Comparison of ENCODE assay signal across 38 cellular contexts in the genomic region with DNA sequence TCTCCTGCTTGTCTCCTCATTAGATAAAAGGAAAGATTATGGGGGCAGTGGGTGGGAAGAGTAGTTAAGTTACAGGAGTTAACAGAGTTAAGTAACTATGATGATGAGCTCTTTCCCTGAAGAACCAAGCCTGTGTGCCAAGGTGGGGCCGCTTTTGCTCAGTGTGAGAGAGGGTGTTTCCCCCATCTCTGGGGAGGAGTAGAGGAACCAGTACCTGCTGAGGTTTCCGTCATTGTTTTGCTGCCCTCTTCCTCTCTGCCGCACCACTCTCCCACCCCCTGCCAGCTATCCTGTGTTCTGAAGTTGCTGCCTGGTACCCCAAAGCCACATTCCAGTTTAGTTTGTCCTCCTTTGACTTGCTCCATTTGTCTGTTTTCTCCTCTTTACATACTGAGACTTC. TPM values are rescaled to one million over a fixed set of nuclear protein-coding genes. Genes with fewer than 3 reads are reported as not detected.
"Had no signal": no experiment of that assay in that cellular context is flagged by ENCODE, and none has a peak within 500 bp of the region (broad histone marks: within the 10 kb centered on the region; RNA-seq: fewer than 3 reads in every experiment).

No MANE protein-coding gene starts in this region.

- H3K4me3 ChIP-seq: ascending aorta, cardiac muscle cell had no signal

- H3K4me1 Mint-ChIP-seq: activated B cell treated with CpG ODN at 0.5 μM for 24 hours; activated CD4-positive, alpha-beta T cell treated with anti-CD3 and anti-CD28 coated beads, Interleukin-2, amount 10 ng/mL, durations not matched to agents 24 days and 14 days; activated naive CD4-positive, alpha-beta T cell treated with anti-CD3 and anti-CD28 coated beads, Interleukin-2, amount 50 U/mL, for 24 hours; activated naive CD8-positive, alpha-beta T cell treated with anti-CD3 and anti-CD28 coated beads, Interleukin-2, amount 10 ng/mL, durations not matched to agents 7 days and 5 days; activated naive CD8-positive, alpha-beta T cell treated with anti-CD3 and anti-CD28 coated beads, Interleukin-2, amount 50 U/mL, for 24 hours; brain; central memory CD8-positive, alpha-beta T cell had no signal

- ATAC-seq: activated CD8-positive, alpha-beta T cell treated with anti-CD3 and anti-CD28 coated beads for 36 hours; activated naive CD8-positive, alpha-beta T cell treated with anti-CD3 and anti-CD28 coated beads, Interleukin-2, amount 50 U/mL, for 24 hours had no signal

- H3K36me3 ChIP-seq: ascending aorta, cardiac muscle cell had no signal

- H3K27me3 ChIP-seq: ascending aorta had no signal

- H3K27ac Mint-ChIP-seq: activated B cell treated with CpG ODN at 0.5 μM for 24 hours; activated CD4-positive, alpha-beta memory T cell treated with anti-CD3 and anti-CD28 coated beads for 36 hours; activated CD4-positive, alpha-beta T cell treated with anti-CD3 and anti-CD28 coated beads, Interleukin-2, amount 10 ng/mL, durations not matched to agents 24 days and 14 days; activated CD8-positive, alpha-beta T cell treated with anti-CD3 and anti-CD28 coated beads for 36 hours; activated naive CD4-positive, alpha-beta T cell treated with anti-CD3 and anti-CD28 coated beads, Interleukin-2, amount 50 U/mL, for 24 hours; activated naive CD8-positive, alpha-beta T cell; activated naive CD8-positive, alpha-beta T cell treated with anti-CD3 and anti-CD28 coated beads, Interleukin-2, amount 10 ng/mL, durations not matched to agents 7 days and 5 days; activated naive CD8-positive, alpha-beta T cell treated with anti-CD3 and anti-CD28 coated beads, Interleukin-2, amount 50 U/mL, for 24 hours; activated T-helper 2 cell treated with anti-CD3 and anti-CD28 coated beads, Interferon-gamma antibody, Interleukin-2, Interleukin-4, amounts not matched to agents 10 μg/mL and 5 μg/mL and 100 μg/mL, durations not matched to agents 14 hours and 24 hours and 36 hours; brain; T-helper 1 cell treated with Interleukin-12 subunit alpha and Interleukin-12 subunit beta and Interleukin-4 antibody, amounts not matched to agents 30 μg/mL and 1 μg/mL, for 36 hours; T-helper 2 cell treated with Interferon-gamma antibody and Interleukin-4, amounts not matched to agents 5 μg/mL and 100 μg/mL, for 36 hours had no signal

- H3K9me3 ChIP-seq: ascending aorta had no signal

- H3K4me3 Mint-ChIP-seq: activated B cell treated with CpG ODN at 0.5 μM for 24 hours; activated CD4-positive, alpha-beta memory T cell treated with anti-CD3 and anti-CD28 coated beads for 36 hours; activated CD4-positive, alpha-beta T cell treated with anti-CD3 and anti-CD28 coated beads, Interleukin-2, amount 10 ng/mL, durations not matched to agents 24 days and 14 days; activated CD8-positive, alpha-beta T cell treated with anti-CD3 and anti-CD28 coated beads for 36 hours; activated naive CD4-positive, alpha-beta T cell treated with anti-CD3 and anti-CD28 coated beads, Interleukin-2, amount 50 U/mL, for 24 hours; activated naive CD8-positive, alpha-beta T cell; activated naive CD8-positive, alpha-beta T cell treated with anti-CD3 and anti-CD28 coated beads, Interleukin-2, amount 10 ng/mL, durations not matched to agents 7 days and 5 days; activated naive CD8-positive, alpha-beta T cell treated with anti-CD3 and anti-CD28 coated beads, Interleukin-2, amount 50 U/mL, for 24 hours; brain; central memory CD8-positive, alpha-beta T cell; T-helper 1 cell treated with Interleukin-12 subunit alpha and Interleukin-12 subunit beta and Interleukin-4 antibody, amounts not matched to agents 30 μg/mL and 1 μg/mL, for 36 hours; T-helper 2 cell treated with Interferon-gamma antibody and Interleukin-4, amounts not matched to agents 5 μg/mL and 100 μg/mL, for 36 hours had no signal

- H3K4me1 ChIP-seq: ascending aorta had no signal

- H3K27ac ChIP-seq: ascending aorta, cardiac muscle cell, VCaP had no signal

- H3K36me3 Mint-ChIP-seq: activated CD4-positive, alpha-beta memory T cell treated with anti-CD3 and anti-CD28 coated beads for 36 hours; activated naive CD8-positive, alpha-beta T cell; activated naive CD8-positive, alpha-beta T cell treated with anti-CD3 and anti-CD28 coated beads, Interleukin-2, amount 10 ng/mL, durations not matched to agents 7 days and 5 days; brain had no signal

- H3K9me3 Mint-ChIP-seq: activated B cell treated with CpG ODN at 0.5 μM for 24 hours; activated CD4-positive, alpha-beta memory T cell treated with anti-CD3 and anti-CD28 coated beads for 36 hours; activated CD4-positive, alpha-beta T cell treated with anti-CD3 and anti-CD28 coated beads, Interleukin-2, amount 10 ng/mL, durations not matched to agents 24 days and 14 days; activated CD8-positive, alpha-beta T cell treated with anti-CD3 and anti-CD28 coated beads for 36 hours; activated naive CD4-positive, alpha-beta T cell treated with anti-CD3 and anti-CD28 coated beads, Interleukin-2, amount 50 U/mL, for 24 hours; activated naive CD8-positive, alpha-beta T cell treated with anti-CD3 and anti-CD28 coated beads, Interleukin-2, amount 10 ng/mL, durations not matched to agents 7 days and 5 days; activated naive CD8-positive, alpha-beta T cell treated with anti-CD3 and anti-CD28 coated beads, Interleukin-2, amount 50 U/mL, for 24 hours; activated T-helper 2 cell treated with anti-CD3 and anti-CD28 coated beads, Interferon-gamma antibody, Interleukin-2, Interleukin-4, amounts not matched to agents 10 μg/mL and 5 μg/mL and 100 μg/mL, durations not matched to agents 14 hours and 24 hours and 36 hours; brain; central memory CD8-positive, alpha-beta T cell; T-helper 1 cell treated with Interleukin-12 subunit alpha and Interleukin-12 subunit beta and Interleukin-4 antibody, amounts not matched to agents 30 μg/mL and 1 μg/mL, for 36 hours; T-helper 2 cell treated with Interferon-gamma antibody and Interleukin-4, amounts not matched to agents 5 μg/mL and 100 μg/mL, for 36 hours had no signal

- DNase-seq: activated B cell treated with CpG ODN at 0.5 μM for 24 hours; activated CD4-positive, alpha-beta memory T cell treated with anti-CD3 and anti-CD28 coated beads for 36 hours; activated CD4-positive, alpha-beta T cell treated with anti-CD3 and anti-CD28 coated beads for 4 hours; activated CD4-positive, alpha-beta T cell treated with anti-CD3 and anti-CD28 coated beads, Interleukin-2, amount 10 ng/mL, durations not matched to agents 24 days and 14 days; activated CD4-positive, alpha-beta T cell treated with anti-CD3 and anti-CD28 coated beads, Interleukin-2, amount 50 U/mL, for 1 hour; activated CD4-positive, alpha-beta T cell treated with anti-CD3 and anti-CD28 coated beads, Interleukin-2, amount 50 U/mL, for 4 hours; activated CD4-positive, CD25-positive, alpha-beta regulatory T cell treated with anti-CD3 and anti-CD28 coated beads, Interleukin-2, amount 50 U/mL, for 72 hours; activated CD8-positive, alpha-beta memory T cell treated with anti-CD3 and anti-CD28 coated beads, Interleukin-2, amount 50 U/mL, for 4 hours; activated CD8-positive, alpha-beta T cell treated with anti-CD3 and anti-CD28 coated beads for 36 hours; activated effector memory CD4-positive, alpha-beta T cell treated with Interleukin-2 at 50 U/mL for 16 hours; activated gamma-delta T cell; activated naive CD4-positive, alpha-beta T cell treated with Interleukin-2 at 50 U/mL for 16 hours; activated naive CD8-positive, alpha-beta T cell treated with anti-CD3 and anti-CD28 coated beads, Interleukin-2, amount 10 ng/mL, durations not matched to agents 7 days and 5 days; activated naive CD8-positive, alpha-beta T cell treated with anti-CD3 and anti-CD28 coated beads, Interleukin-2, amount 50 U/mL, for 24 hours; activated T-cell treated with anti-CD3 and anti-CD28 coated beads for 4 hours; activated T-cell treated with anti-CD3 and anti-CD28 coated beads, Interleukin-2, amount 50 U/mL, for 1 hour; activated T-cell treated with anti-CD3 and anti-CD28 coated beads, Interleukin-2, amount 50 U/mL, for 48 hours; amygdala; anterior cingulate cortex; caudate nucleus; cerebellar nuclear complex; T-helper 1 cell; T-helper 2 cell; T-helper 9 cell had no signal

- FAIRE-seq: bronchial epithelial cell, TTC549 had no signal

RNA-seq across cellular contexts. Expression of a gene that starts 23.8 kb away (rescaled TPM):
- total RNA-seq: activated B cell treated with CpG ODN at 0.5 μM for 24 hours; activated CD4-positive, alpha-beta memory T cell treated with anti-CD3 and anti-CD28 coated beads for 36 hours; activated CD4-positive, alpha-beta T cell treated with anti-CD3 and anti-CD28 coated beads, Interleukin-2, amount 10 ng/mL, durations not matched to agents 24 days and 14 days; activated CD8-positive, alpha-beta memory T cell treated with anti-CD3 and anti-CD28 coated beads for 36 hours; activated CD8-positive, alpha-beta T cell treated with anti-CD3 and anti-CD28 coated beads for 36 hours; activated naive CD8-positive, alpha-beta T cell treated with anti-CD3 and anti-CD28 coated beads, Interleukin-2, amount 10 ng/mL, durations not matched to agents 7 days and 5 days; activated T-helper 2 cell treated with anti-CD3 and anti-CD28 coated beads, Interferon-gamma antibody, Interleukin-2, Interleukin-4, amounts not matched to agents 10 μg/mL and 5 μg/mL and 100 μg/mL, durations not matched to agents 14 hours and 24 hours and 36 hours; ascending aorta; bronchial epithelial cell; cardiac muscle cell had no signal
- polyA plus RNA-seq: adipose tissue, cardiac muscle cell had no signal

RNA-seq across cellular contexts. Expression of a gene that starts 41.8 kb away (rescaled TPM):
- total RNA-seq: activated B cell treated with CpG ODN at 0.5 μM for 24 hours; activated CD4-positive, alpha-beta memory T cell treated with anti-CD3 and anti-CD28 coated beads for 36 hours; activated CD4-positive, alpha-beta T cell treated with anti-CD3 and anti-CD28 coated beads, Interleukin-2, amount 10 ng/mL, durations not matched to agents 24 days and 14 days; activated CD8-positive, alpha-beta memory T cell treated with anti-CD3 and anti-CD28 coated beads for 36 hours; activated CD8-positive, alpha-beta T cell treated with anti-CD3 and anti-CD28 coated beads for 36 hours; activated naive CD8-positive, alpha-beta T cell treated with anti-CD3 and anti-CD28 coated beads, Interleukin-2, amount 10 ng/mL, durations not matched to agents 7 days and 5 days; activated T-helper 2 cell treated with anti-CD3 and anti-CD28 coated beads, Interferon-gamma antibody, Interleukin-2, Interleukin-4, amounts not matched to agents 10 μg/mL and 5 μg/mL and 100 μg/mL, durations not matched to agents 14 hours and 24 hours and 36 hours; ascending aorta; bronchial epithelial cell; cardiac muscle cell had no signal
- polyA plus RNA-seq: cardiac muscle cell had no signal

RNA-seq across cellular contexts. Expression of a gene that starts 43.5 kb away (rescaled TPM):
- total RNA-seq: activated B cell treated with CpG ODN at 0.5 μM for 24 hours; activated CD4-positive, alpha-beta memory T cell treated with anti-CD3 and anti-CD28 coated beads for 36 hours; activated CD4-positive, alpha-beta T cell treated with anti-CD3 and anti-CD28 coated beads, Interleukin-2, amount 10 ng/mL, durations not matched to agents 24 days and 14 days; activated CD8-positive, alpha-beta memory T cell treated with anti-CD3 and anti-CD28 coated beads for 36 hours; activated CD8-positive, alpha-beta T cell treated with anti-CD3 and anti-CD28 coated beads for 36 hours; activated naive CD8-positive, alpha-beta T cell treated with anti-CD3 and anti-CD28 coated beads, Interleukin-2, amount 10 ng/mL, durations not matched to agents 7 days and 5 days; activated T-helper 2 cell treated with anti-CD3 and anti-CD28 coated beads, Interferon-gamma antibody, Interleukin-2, Interleukin-4, amounts not matched to agents 10 μg/mL and 5 μg/mL and 100 μg/mL, durations not matched to agents 14 hours and 24 hours and 36 hours; ascending aorta; bronchial epithelial cell; cardiac muscle cell had no signal
- polyA plus RNA-seq: adipose tissue, cardiac muscle cell had no signal
